Comparison of ENCODE assay signal across 9 cellular contexts in the genomic region with DNA sequence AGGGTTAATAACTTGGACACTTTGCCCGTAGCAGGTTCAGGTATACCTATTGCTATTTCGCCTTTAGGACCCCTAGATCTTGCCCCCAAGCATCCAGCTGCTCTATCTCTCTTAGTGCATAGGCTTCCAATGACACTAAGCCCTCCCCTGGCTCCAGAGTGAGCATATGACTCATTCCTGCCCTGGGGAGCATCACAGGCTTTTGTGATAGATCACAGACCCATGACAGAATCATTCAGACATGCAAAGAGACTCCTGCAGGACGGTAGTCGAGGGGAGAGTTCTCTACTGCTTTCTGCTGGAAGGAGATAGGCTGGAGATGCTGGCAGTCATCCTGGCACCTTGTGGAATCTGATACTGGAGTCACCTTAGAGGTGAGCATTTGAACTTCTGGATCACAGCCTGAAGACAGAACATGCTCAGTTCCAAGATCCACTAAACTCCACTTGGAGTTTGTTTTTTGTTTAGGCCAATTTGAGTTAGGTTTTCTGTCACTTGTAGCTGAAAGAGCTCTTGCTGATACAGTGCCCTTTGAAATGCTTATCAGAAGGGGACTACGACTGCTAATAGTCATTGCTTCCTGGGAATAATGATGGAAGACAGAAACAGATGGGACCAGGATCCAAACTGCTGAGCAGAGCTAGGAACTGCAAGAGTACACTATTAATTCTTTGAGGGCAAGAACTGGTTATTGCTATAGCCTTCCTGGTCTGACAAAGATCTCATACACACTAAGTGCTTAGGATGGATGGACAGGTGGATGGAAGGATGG. TPM values are rescaled to one million over a fixed set of nuclear protein-coding genes. Genes with fewer than 3 reads are reported as not detected.
DNase-seq lines count a peak whose midpoint lies in the region; ATAC-seq and TF ChIP-seq lines count a peak whose summit lies in the region.
"Had no signal": no experiment of that assay in that cellular context is flagged by ENCODE, and none has a peak within 500 bp of the region (broad histone marks: within the 10 kb centered on the region; RNA-seq: fewer than 3 reads in every experiment).

No MANE protein-coding gene starts in this region.

- H3K4me1 ChIP-seq in breast epithelium = no peaks in the 10 kb centered on the region
- no peaks in the 10 kb centered on the region for H3K4me1 ChIP-seq in hepatocyte (ENCODE audit: insufficient read depth)

- H3K4me3 ChIP-seq in breast epithelium = no peak overlapping the region
- H3K4me3 ChIP-seq in hepatocyte = no peak overlapping the region

- H3K4me3 Mint-ChIP-seq in MCF 10A (ENCODE audit: unreplicated experiment) = no peak overlapping the region
- H3K4me3 Mint-ChIP-seq in activated naive CD4-positive, alpha-beta T cell treated with anti-CD3 and anti-CD28 coated beads for 36 hours = no peak overlapping the region

- H3K9me3 ChIP-seq in breast epithelium (no peaks in the 10 kb centered on the region), hepatocyte (ENCODE audit: low read depth) (no peaks in the 10 kb centered on the region)

- no peak for TF ChIP-seq CTCF in MCF 10A (IDR thresholded peaks at IDR 0.05; ENCODE audit: unreplicated experiment)
- no peak for TF ChIP-seq CTCF in breast epithelium (IDR thresholded peaks at IDR 0.05)
- TF ChIP-seq CTCF in hepatocyte (IDR thresholded peaks at IDR 0.05; ENCODE audit: poor library complexity) = no peak

- no peaks in the 10 kb centered on the region for H3K36me3 ChIP-seq in breast epithelium
- no peaks in the 10 kb centered on the region for H3K36me3 ChIP-seq in hepatocyte (replicated peaks; ENCODE audit: insufficient read depth, low read depth)

- WGBS in hepatocyte (ENCODE audit: low lambda C conversion rate, missing lambda C conversion rate) = 11% methylated on average over 5 of the region's 5 CpGs

- no peaks in the 10 kb centered on the region for H3K9me2 ChIP-seq in hepatocyte (replicated peaks; ENCODE audit: insufficient read depth)

- CTCF ChIA-PET in MCF 10A (lab: Yijun Ruan, JAX) = interaction anchor here (0.6 to 1.5 kb wide), 3 partner anchors 31 to 51 kb away, joined by 3 read pairs; no protein-coding TSS in a partner anchor
- CTCF ChIA-PET in activated naive CD4-positive, alpha-beta T cell treated with anti-CD3 and anti-CD28 coated beads for 36 hours (lab: Charles Lee) = interaction anchor here (1.1 to 1.4 kb wide), 2 partner anchors 10 to 16 kb away, joined by 3 read pairs; no protein-coding TSS in a partner anchor

- H3K27ac ChIP-seq in breast epithelium (peak overlapping the region in 1 of 2 donors; percentile 14), hepatocyte (peak overlapping the region; percentile 11)

- H4K20me1 ChIP-seq in hepatocyte (ENCODE audit: insufficient read depth, poor library complexity, severe bottlenecking) = no peaks in the 10 kb centered on the region

- peak; percentile 97 for ATAC-seq in HG02610 (IDR thresholded peaks at IDR 0.05; ENCODE audit: unreplicated experiment)

- peak overlapping the region; percentile 29 for H3K4me2 ChIP-seq in hepatocyte

- H3K4me1 Mint-ChIP-seq in MCF 10A (ENCODE audit: insufficient read depth, unreplicated experiment) = peaks cover 31% of the 10 kb centered on the region
- H3K4me1 Mint-ChIP-seq in activated naive CD4-positive, alpha-beta T cell treated with anti-CD3 and anti-CD28 coated beads for 36 hours (ENCODE audit: low read depth) = peaks cover 57% of the 10 kb centered on the region

- H3K79me2 ChIP-seq in hepatocyte = peaks cover 3% of the 10 kb centered on the region

- H2AFZ ChIP-seq in hepatocyte = no peak overlapping the region

- H3K27ac Mint-ChIP-seq in MCF 10A (ENCODE audit: low read depth, unreplicated experiment) = no peak overlapping the region
- no peak overlapping the region for H3K27ac Mint-ChIP-seq in activated naive CD4-positive, alpha-beta T cell treated with anti-CD3 and anti-CD28 coated beads for 36 hours

- no peaks in the 10 kb centered on the region for H3K27me3 Mint-ChIP-seq in MCF 10A (ENCODE audit: insufficient read depth, unreplicated experiment)
- H3K27me3 Mint-ChIP-seq in activated naive CD4-positive, alpha-beta T cell treated with anti-CD3 and anti-CD28 coated beads for 36 hours (ENCODE audit: low read depth) = no peaks in the 10 kb centered on the region

- H3K27me3 ChIP-seq in breast epithelium (no peaks in the 10 kb centered on the region), hepatocyte (no peaks in the 10 kb centered on the region)

- BruUV-seq in MCF 10A (replicated peaks; lab: Mats Ljungman, UMichigan) = no TSS peak

- intact Hi-C loops in MCF 10A (cut with micrococcal nuclease) (loop anchor here (5.0 kb wide), 1 partner anchor 74 kb away; no protein-coding TSS in a partner anchor), breast epithelium (cut with DNase I; ENCODE audit: low total_unique reads) (no loop called here)
- intact Hi-C loops in activated naive CD4-positive, alpha-beta T cell treated with anti-CD3 and anti-CD28 coated beads for 36 hours (cut with micrococcal nuclease) = loop anchor here (1.0 to 2.0 kb wide), 5 partner anchors 10 to 104 kb away; a partner anchor contains a TSS

- H3K36me3 Mint-ChIP-seq in MCF 10A (ENCODE audit: insufficient read depth, unreplicated experiment) = peaks cover 4% of the 10 kb centered on the region
- H3K36me3 Mint-ChIP-seq in activated naive CD4-positive, alpha-beta T cell treated with anti-CD3 and anti-CD28 coated beads for 36 hours (ENCODE audit: low read depth) = peaks cover 9% of the 10 kb centered on the region

- POLR2A ChIA-PET in MCF 10A (lab: Yijun Ruan, JAX) = interaction anchor here (0.7 to 4.2 kb wide), 4 partner anchors 11 to 58 kb away, joined by 3 to 40 read pairs (median 3); a partner anchor contains a TSS

- peak; percentile 92 for DNase-seq in MCF 10A (ENCODE audit: unreplicated experiment)
- no peak for DNase-seq in breast epithelium (ENCODE audit: low spot score in 2 of 2)
- peak; percentile 24 for DNase-seq in NCI-H1694 (lab: John Stamatoyannopoulos, UW)
- DNase-seq in activated naive CD4-positive, alpha-beta T cell treated with anti-CD3 and anti-CD28 coated beads for 36 hours = peak; percentile 74
- peak; percentile 81 for DNase-seq in hepatocyte (ENCODE audit: low spot score)
- peak; percentile 60 for DNase-seq in stimulated activated CD4-positive, alpha-beta T cell treated with anti-CD3 and anti-CD28 coated beads, Interleukin-4, amount 100 ng/mL, for 24 hours
- no peak for DNase-seq in KG1 (lab: John Stamatoyannopoulos, UW)

- no peak for TF ChIP-seq POLR2A in breast epithelium (IDR thresholded peaks at IDR 0.05)

- no peaks in the 10 kb centered on the region for H3K9me3 Mint-ChIP-seq in MCF 10A (ENCODE audit: unreplicated experiment)
- no peaks in the 10 kb centered on the region for H3K9me3 Mint-ChIP-seq in activated naive CD4-positive, alpha-beta T cell treated with anti-CD3 and anti-CD28 coated beads for 36 hours

RNA-seq across cellular contexts. Expression of a gene that starts 11.0 kb away (rescaled TPM):
- total RNA-seq in MCF 10A (2022) = 13.4 and 14.3 TPM in 2 replicates
- total RNA-seq in breast epithelium = 10 to 100 TPM in 2 of 3 donors, 1 to 10 TPM in 1; 5.0 to 18.7 (median 15.8) TPM
- 10 to 100 TPM; 14.5 to 16.8 TPM for total RNA-seq in activated naive CD4-positive, alpha-beta T cell treated with anti-CD3 and anti-CD28 coated beads for 36 hours
- total RNA-seq in hepatocyte = 5.1 and 7.6 TPM in 2 replicates
- polyA plus RNA-seq in hepatocyte = 5.1 and 5.5 TPM in 2 replicates

RNA-seq across cellular contexts. Expression of a gene that starts 24.9 kb away (rescaled TPM):
- 2.8 and 5.3 TPM in 2 replicates for total RNA-seq in MCF 10A (2022)
- total RNA-seq in breast epithelium = 10 to 100 TPM in 2 of 3 donors, 1 to 10 TPM in 1; 8.6 to 16.8 (median 11.5) TPM
- 1 to 10 TPM; 6.4 to 6.8 TPM for total RNA-seq in activated naive CD4-positive, alpha-beta T cell treated with anti-CD3 and anti-CD28 coated beads for 36 hours
- 2.9 and 3.9 TPM in 2 replicates for total RNA-seq in hepatocyte
- 1.0 and 1.7 TPM in 2 replicates for polyA plus RNA-seq in hepatocyte

RNA-seq across cellular contexts. Expression of a gene that starts 45.2 kb away (rescaled TPM):
- total RNA-seq in MCF 10A (2022) = not detected in 2 replicates
- under 1 TPM in 1 of 3 donors, not detected in 2; 0.33 TPM for total RNA-seq in breast epithelium
- total RNA-seq in activated naive CD4-positive, alpha-beta T cell treated with anti-CD3 and anti-CD28 coated beads for 36 hours = not detected
- 0.20 and 0.44 TPM in 2 replicates for total RNA-seq in hepatocyte
- polyA plus RNA-seq in hepatocyte = 0.06 and 0.11 TPM in 2 replicates
- total RNA-seq: glomerular endothelial cell had no signal

Comparison
In these comparisons a context has a peak if more than half of its experiments do, and no peak if none do; other contexts are left out.
1. DNase-seq: peak in MCF 10A (single experiment), NCI-H1694 (single experiment), activated naive CD4-positive, alpha-beta T cell treated with anti-CD3 and anti-CD28 coated beads for 36 hours (single experiment), hepatocyte (single experiment) and stimulated activated CD4-positive, alpha-beta T cell treated with anti-CD3 and anti-CD28 coated beads, Interleukin-4, amount 100 ng/mL, for 24 hours (single experiment); none in breast epithelium (0 of 2) and KG1 (single experiment).